ENCODE assay signal across 23 cellular contexts in the genomic region with DNA sequence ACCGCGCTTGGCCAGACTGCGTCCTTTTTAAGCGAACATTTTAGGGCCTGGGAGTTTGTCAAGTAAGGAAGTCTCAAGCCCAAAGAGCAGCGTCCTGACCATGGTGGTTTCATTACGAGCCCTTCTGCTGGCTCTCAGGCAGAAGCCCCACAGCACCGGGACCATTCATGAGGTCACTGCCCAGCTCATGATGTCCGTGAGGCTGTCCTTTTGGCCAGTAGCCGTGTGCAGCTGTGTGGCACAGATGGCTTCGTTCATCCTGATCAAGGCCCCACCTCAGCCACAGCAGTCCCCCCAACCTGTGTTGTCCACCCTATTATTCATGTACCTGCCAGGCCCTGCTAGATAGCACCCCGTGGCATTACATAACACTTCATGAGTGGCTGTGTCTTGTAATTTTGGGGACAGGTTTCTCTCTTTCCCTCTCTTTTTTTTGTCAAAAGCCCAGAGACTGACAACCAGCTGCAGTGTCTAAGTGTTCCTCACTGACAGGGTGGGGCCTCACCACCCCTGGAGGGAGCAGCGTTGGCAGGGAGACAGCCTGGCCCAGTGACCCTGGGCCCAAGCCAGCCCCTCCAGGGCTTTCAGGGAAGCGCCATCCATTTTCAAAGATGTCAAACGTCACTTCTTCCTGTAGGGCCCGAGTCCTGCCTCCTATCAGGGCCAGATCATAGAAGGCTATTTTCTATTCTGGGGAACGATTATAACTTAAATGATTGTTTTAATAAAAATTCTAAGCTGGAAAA. TPM values are rescaled to one million over a fixed set of nuclear protein-coding genes. Genes with fewer than 3 reads are reported as not detected.
DNase-seq lines count a peak whose midpoint lies in the region; ATAC-seq, FAIRE-seq and TF ChIP-seq lines count a peak whose summit lies in the region.
"Had no signal": no experiment of that assay in that cellular context is flagged by ENCODE, and none has a peak within 500 bp of the region (broad histone marks: within the 10 kb centered on the region; RNA-seq: fewer than 3 reads in every experiment).

No MANE protein-coding gene starts in this region.

- H3K79me2 ChIP-seq in SK-N-SH (ENCODE audit: insufficient read depth) (no peaks in the 10 kb centered on the region), K562 (ENCODE audit: control insufficient read depth, insufficient read depth, low read length) (no peaks in the 10 kb centered on the region)

- ATAC-seq in SK-N-SH treated with all-trans-retinoic acid at 6 μM for 48 hours (no peak), K562 (no peak)
- ATAC-seq: GM12878, HepG2 had no signal

- H3K4me1 ChIP-seq in SK-N-SH (ENCODE audit: control insufficient read depth in 1 of 2, insufficient read depth in 2 of 2, low read depth in 1 of 2, low read length in 1 of 2) (peaks cover 12 to 80% of the 10 kb centered on the region in 2 experiments; a peak in 2 of 4 replicates), K562 (replicated peaks in 1 of 2; ENCODE audit: control insufficient read depth in 2 of 2, insufficient read depth in 2 of 2, low read length in 2 of 2) (peaks cover 8 to 28% of the 10 kb centered on the region in 2 experiments; a peak in 4 of 5 replicates), esophagus squamous epithelium (peaks cover 4 to 68% (median 8%) of the 10 kb centered on the region in 3 donors)

- no peak for TF ChIP-seq RAD21 in SK-N-SH (IDR thresholded peaks at IDR 0.05; ENCODE audit: low read length)
- no peak for TF ChIP-seq RAD21 in K562 (CRISPR knock-in tag; conservative IDR thresholded peaks at IDR 0.05 in 1 of 2, IDR thresholded peaks at IDR 0.05 in 1 of 2)

- peak overlapping the region; percentile 74 for H3K27ac Mint-ChIP-seq in progenitor cell of endocrine pancreas
- H3K27ac Mint-ChIP-seq: H9, HFFc6 had no signal

- H3K27me3 Mint-ChIP-seq in progenitor cell of endocrine pancreas = peaks cover 4% of the 10 kb centered on the region

- H3F3A ChIP-seq in SK-N-SH (replicated peaks; ENCODE audit: insufficient read depth) = no peaks in the 10 kb centered on the region

- CTCF ChIA-PET in SK-N-SH (lab: Yijun Ruan, JAX) = interaction anchor here (0.6 to 1.9 kb wide), 5 partner anchors 8 to 307 kb away, joined by 3 to 6 read pairs (median 4); no protein-coding TSS in a partner anchor
- CTCF ChIA-PET in K562 (lab: Yijun Ruan, JAX; ENCODE audit: low intra/inter-chr PET ratio) = no interaction called here

- no peaks in the 10 kb centered on the region for H3K9me3 Mint-ChIP-seq in progenitor cell of endocrine pancreas (ENCODE audit: low read depth)
- H3K9me3 Mint-ChIP-seq: H9, HFFc6 had no signal

- H3K36me3 ChIP-seq in SK-N-SH (replicated peaks in 1 of 2; ENCODE audit: control insufficient read depth in 1 of 2, insufficient read depth in 2 of 2, low read length in 1 of 2) (peaks cover 3 to 16% of the 10 kb centered on the region in 2 experiments), K562 (ENCODE audit: control insufficient read depth, insufficient read depth, low read length) (peaks cover 18% of the 10 kb centered on the region; the same call in 1 of the 3 replicates), esophagus squamous epithelium (peaks cover 4 to 47% (median 5%) of the 10 kb centered on the region in 3 donors)

- intact Hi-C loops in K562 (cut with micrococcal nuclease) = no loop called here
- intact Hi-C loops in esophagus squamous epithelium (cut with DNase I) = no loop called here

- FAIRE-seq in K562 (lab: Jason Lieb, UNC) = no peak
- FAIRE-seq: GM12878, HepG2 had no signal

- H4K20me1 ChIP-seq in SK-N-SH (ENCODE audit: insufficient read depth) (no peaks in the 10 kb centered on the region), K562 (replicated peaks; ENCODE audit: control insufficient read depth, insufficient read depth, low read length) (no peaks in the 10 kb centered on the region)

- in situ Hi-C loops in K562 (cut with MboI) = loop anchor here (25.0 kb wide), 1 partner anchor 389 kb away; the partner anchor contains the start of gene HORMAD2

- peak; percentile 72 for DNase-seq in SK-N-SH
- DNase-seq in NCI-H69 (lab: John Stamatoyannopoulos, UW) = peak; percentile 88
- DNase-seq in K562 (ENCODE audit: extremely low read depth in 1 of 4, low spot score in 3 of 4) = no peak
- DNase-seq in progenitor cell of endocrine pancreas (ENCODE audit: low spot score, unreplicated experiment) = no peak
- no peak for DNase-seq in DMS53 treated with DMSO at 0.1 percent for 48 hours (lab: John Stamatoyannopoulos, UW; ENCODE audit: unreplicated experiment)
- no peak for DNase-seq in globus pallidus (ENCODE audit: low spot score)
- no peak for DNase-seq in esophagus squamous epithelium (lab: John Stamatoyannopoulos, UW)
- DNase-seq: 8988T, AML-193, DND-41, GM23248, H9, HFFc6, KG1, NCI-H1694, NCI-H526 treated with DMSO at 0.1 percent for 48 hours had no signal

- H3K9me1 ChIP-seq in K562 (ENCODE audit: control insufficient read depth, insufficient read depth, low read length) = peaks cover 2% of the 10 kb centered on the region

- H3K9me2 ChIP-seq in SK-N-SH = no peaks in the 10 kb centered on the region

- H3K27ac ChIP-seq in SK-N-SH (ENCODE audit: low read depth in 2 of 2, low read length in 1 of 2) (peak overlapping the region in 1 of 2 experiments; percentile 65; a peak in 2 of 4 replicates), K562 (ENCODE audit: extremely low read depth, low read depth, low read length) (no peak overlapping the region), esophagus squamous epithelium (no peak overlapping the region)
- H3K27ac ChIP-seq: GM23248, HL-60 had no signal

- peaks cover 1% of the 10 kb centered on the region for H3K36me3 Mint-ChIP-seq in progenitor cell of endocrine pancreas (ENCODE audit: insufficient read depth)

- H3K4me3 Mint-ChIP-seq in progenitor cell of endocrine pancreas (ENCODE audit: low read depth) = no peak overlapping the region
- H3K4me3 Mint-ChIP-seq: CD14-positive monocyte, H9, HFFc6 had no signal

- peak in 1 of 2 experiments; percentile 39; a peak in 1 of 4 replicates for TF ChIP-seq EP300 in SK-N-SH (IDR thresholded peaks at IDR 0.05; ENCODE audit: borderline replicate concordance in 1 of 2, low read depth in 1 of 2, low read length in 1 of 2)
- TF ChIP-seq EP300 in K562 (IDR thresholded peaks at IDR 0.05; ENCODE audit: low read length) = no peak

- TF ChIP-seq POLR2A in K562 (conservative IDR thresholded peaks at IDR 0.05) (no peak), esophagus squamous epithelium (IDR thresholded peaks at IDR 0.05) (no peak)

- H3K9me3 ChIP-seq in SK-N-SH (no peaks in the 10 kb centered on the region), K562 (replicated peaks; ENCODE audit: control insufficient read depth, insufficient read depth, low read depth, low read length) (no peaks in the 10 kb centered on the region), esophagus squamous epithelium (no peaks in the 10 kb centered on the region)

- H3K4me2 ChIP-seq in SK-N-SH = no peak overlapping the region
- no peak overlapping the region for H3K4me2 ChIP-seq in K562 (ENCODE audit: insufficient read depth, low read length)

- H2AFZ ChIP-seq in SK-N-SH (ENCODE audit: low read depth) (no peak overlapping the region), K562 (ENCODE audit: low read depth, low read length) (no peak overlapping the region)
- H2AFZ ChIP-seq: GM23248 had no signal

- no peak for TF ChIP-seq CTCF in SK-N-SH (IDR thresholded peaks at IDR 0.05)
- TF ChIP-seq CTCF in K562 (IDR thresholded peaks at IDR 0.05 in 2 of 3, conservative IDR thresholded peaks at IDR 0.05 in 1 of 3; ENCODE audit: insufficient read depth in 2 of 3, low read depth in 1 of 3, low read length in 3 of 3) = no peak
- no peak for TF ChIP-seq CTCF in progenitor cell of endocrine pancreas (IDR thresholded peaks at IDR 0.05; ENCODE audit: unreplicated experiment)
- no peak for TF ChIP-seq CTCF in esophagus squamous epithelium (IDR thresholded peaks at IDR 0.05)

- no peaks in the 10 kb centered on the region for H3K27me3 ChIP-seq in SK-N-SH (ENCODE audit: insufficient read depth)
- no peaks in the 10 kb centered on the region for H3K27me3 ChIP-seq in K562 (ENCODE audit: control insufficient read depth in 2 of 2, insufficient read depth in 2 of 2, low read length in 2 of 2)
- H3K27me3 ChIP-seq in esophagus squamous epithelium = peaks cover 0 to 34% (median 2%) of the 10 kb centered on the region in 4 donors

- H3K9ac ChIP-seq in SK-N-SH = no peak overlapping the region
- no peak overlapping the region for H3K9ac ChIP-seq in K562 (ENCODE audit: insufficient read depth in 1 of 2, low read depth in 2 of 2, low read length in 2 of 2)
- H3K9ac ChIP-seq: GM23248 had no signal

- TSS peak; percentile 30 for BruUV-seq in K562 (replicated peaks; lab: Mats Ljungman, UMichigan)

- no peak overlapping the region for H3K4me3 ChIP-seq in SK-N-SH (ENCODE audit: low read depth in 2 of 2, low read length in 1 of 2)
- no peak overlapping the region for H3K4me3 ChIP-seq in K562
- no peak overlapping the region for H3K4me3 ChIP-seq in esophagus squamous epithelium
- H3K4me3 ChIP-seq: GM12878, GM23248 had no signal

- POLR2A ChIA-PET in SK-N-SH (lab: Yijun Ruan, JAX) = interaction anchor here (0.6 to 1.2 kb wide), 3 partner anchors 15 to 140 kb away, joined by 3 to 5 read pairs (median 3); partner anchors contain the start of gene ASCC2
- POLR2A ChIA-PET in K562 (lab: Yijun Ruan, JAX) = no interaction called here

- H3K4me1 Mint-ChIP-seq in progenitor cell of endocrine pancreas (ENCODE audit: low read depth) = peaks cover 13% of the 10 kb centered on the region

- WGBS in SK-N-SH (ENCODE audit: low lambda C conversion rate) = 72% methylated on average over 14 of the region's 16 CpGs
- WGBS in K562 (ENCODE audit: insufficient coverage, low coverage, missing lambda C conversion rate) = 65% methylated on average over 14 of the region's 16 CpGs
- WGBS in esophagus squamous epithelium, 2 donors = 66 to 82% methylated on average over 10 to 11 of the region's 16 CpGs

RNA-seq across cellular contexts. Expression of gene CABP7, which starts 21.8 kb away (rescaled TPM):
- polyA plus RNA-seq in SK-N-SH (2012; rRNA removed) = 0.72 and 0.73 TPM in 2 replicates
- polyA plus RNA-seq in SK-N-SH (2012; cell fraction: cytosol; rRNA removed) = 0.42 and 0.55 TPM in 2 replicates
- 1.0 and 1.2 TPM in 2 replicates for polyA plus RNA-seq in SK-N-SH (2012; cell fraction: nucleus; rRNA removed)
- not detected in 2 replicates for total RNA-seq in K562 (2011; cell fraction: chromatin; rRNA removed; ENCODE audit: low replicate concordance)
- total RNA-seq in K562 (2011; cell fraction: nucleolus; rRNA removed) = not detected in 2 replicates
- not detected in 2 replicates for total RNA-seq in K562 (2011; cell fraction: nucleoplasm; rRNA removed)
- total RNA-seq in K562 (2014; rRNA removed) = not detected in 2 replicates
- not detected in 2 replicates for total RNA-seq in K562 (2014; rRNA removed; fragmentation: Illumina TruSeq; extraction: Trizol)
- total RNA-seq in K562 (2015; rRNA removed; fragmentation: Illumina TruSeq; extraction: Trizol) = not detected in 2 replicates
- not detected in 2 replicates for total RNA-seq in K562 (2021)
- polyA plus RNA-seq in K562 (2011; rRNA removed) = not detected in 2 replicates
- polyA plus RNA-seq in K562 (2011; cell fraction: cytosol; rRNA removed) = 0.01 TPM in 1 of 2 replicates, not detected in the other
- 0.06 TPM in 1 of 2 replicates, not detected in the other for polyA plus RNA-seq in K562 (2011; cell fraction: nucleus; rRNA removed)
- polyA plus RNA-seq in K562 (2012) = 0.05 TPM in 1 of 2 replicates, not detected in the other
- not detected in 2 replicates for polyA plus RNA-seq in K562 (2014; fragmentation: Illumina TruSeq; extraction: Trizol)
- polyA plus RNA-seq in K562 (2014; fragmentation: Nextera tagmentation; extraction: Ambion mirVana) = not detected
- polyA plus RNA-seq in K562 (2014; rRNA removed) = not detected in 2 replicates
- not detected in 2 replicates for polyA minus RNA-seq in K562 (2011; rRNA and poly(A)+ RNA removed)
- not detected in 2 replicates for polyA minus RNA-seq in K562 (2011; cell fraction: cytosol; rRNA and poly(A)+ RNA removed)
- polyA minus RNA-seq in K562 (2011; cell fraction: nucleus; rRNA and poly(A)+ RNA removed) = not detected in 2 replicates
- total RNA-seq in progenitor cell of endocrine pancreas = 0.12 TPM in 1 of 2 replicates, not detected in the other
- under 1 TPM in 1 of 4 donors, not detected in 3; 0.13 TPM for total RNA-seq in esophagus squamous epithelium
- total RNA-seq: GM23248, HepG2, HFFc6, HT-29 had no signal
- polyA plus RNA-seq: AG04450 had no signal

Comparison
In these comparisons a context has a peak if more than half of its experiments do, and no peak if none do; other contexts are left out.
1. DNase-seq: peak in SK-N-SH (single experiment) and NCI-H69 (single experiment); none in K562 (0 of 4), progenitor cell of endocrine pancreas (single experiment), DMS53 treated with DMSO at 0.1 percent for 48 hours (single experiment), globus pallidus (single experiment) and esophagus squamous epithelium (single experiment).
2. Of the 27 proteins assayed by ChIP-seq in both K562 and SK-N-SH: peak only in K562: none; only in SK-N-SH: MXI1; in both: none; in neither: 25; mixed calls (peak in some experiments, not most) for 1.